Comparison of ENCODE assay signal across 24 cellular contexts in genomic region chr11:67245046-67245445, GRCh38. TPM values are rescaled to one million over a fixed set of nuclear protein-coding genes. Genes with fewer than 3 reads are reported as not detected.
DNase-seq lines count a peak whose midpoint lies in the region; ATAC-seq, FAIRE-seq and TF ChIP-seq lines count a peak whose summit lies in the region.
"Had no signal": no experiment of that assay in that cellular context is flagged by ENCODE, and none has a peak within 500 bp of the region (broad histone marks: within the 10 kb centered on the region; RNA-seq: fewer than 3 reads in every experiment).

No MANE protein-coding gene starts in this region.

- no peak overlapping the region for H3K4me3 Mint-ChIP-seq in activated T-cell treated with anti-CD3 and anti-CD28 coated beads, Interleukin-2, amount 50 U/mL, for 72 hours
- no peak overlapping the region for H3K4me3 Mint-ChIP-seq in activated naive CD8-positive, alpha-beta T cell treated with anti-CD3 and anti-CD28 coated beads for 36 hours
- H3K4me3 Mint-ChIP-seq in neural crest cell: no peak overlapping the region
- H3K4me3 Mint-ChIP-seq: B cell; stimulated activated naive CD8-positive, alpha-beta T cell treated with anti-CD3 and anti-CD28 coated beads, Interleukin-15, amount 100 ng/mL, for 72 hours had no signal

- no peak for TF ChIP-seq CTCF in neural crest cell (conservative IDR thresholded peaks at IDR 0.05)

- no peak for ATAC-seq in activated T-cell treated with anti-CD3 and anti-CD28 coated beads, Interleukin-2, amount 50 U/mL, for 72 hours (replicated peaks in 1 of 2)
- no peak for ATAC-seq in GM19324 (IDR thresholded peaks at IDR 0.05; ENCODE audit: low FRiP score, unreplicated experiment)
- ATAC-seq: gastroesophageal sphincter; left lobe of liver; stimulated activated naive CD8-positive, alpha-beta T cell treated with anti-CD3 and anti-CD28 coated beads, Interleukin-15, amount 100 ng/mL, for 72 hours; T-cell had no signal

- no peaks in the 10 kb centered on the region for H3K27me3 Mint-ChIP-seq in activated T-cell treated with anti-CD3 and anti-CD28 coated beads, Interleukin-2, amount 50 U/mL, for 72 hours (ENCODE audit: low read depth)
- H3K27me3 Mint-ChIP-seq in activated naive CD8-positive, alpha-beta T cell treated with anti-CD3 and anti-CD28 coated beads for 36 hours: no peaks in the 10 kb centered on the region
- no peaks in the 10 kb centered on the region for H3K27me3 Mint-ChIP-seq in neural crest cell (ENCODE audit: low read depth)
- H3K27me3 Mint-ChIP-seq: B cell; stimulated activated naive CD8-positive, alpha-beta T cell treated with anti-CD3 and anti-CD28 coated beads, Interleukin-15, amount 100 ng/mL, for 72 hours; T-cell had no signal

- in situ Hi-C loops in KBM-7 (cut with MboI; ENCODE audit: low pct_unique_long_range_greater_than_20kb, low sequenced_read_pairs): no loop called here

- no peak for TF ChIP-seq POLR2A in GM12891 (IDR thresholded peaks at IDR 0.05; ENCODE audit: low read depth, low read length)

- peaks cover 39% of the 10 kb centered on the region for H3K4me1 Mint-ChIP-seq in activated T-cell treated with anti-CD3 and anti-CD28 coated beads, Interleukin-2, amount 50 U/mL, for 72 hours (ENCODE audit: low read depth)
- peaks cover 27% of the 10 kb centered on the region for H3K4me1 Mint-ChIP-seq in activated naive CD8-positive, alpha-beta T cell treated with anti-CD3 and anti-CD28 coated beads for 36 hours
- peaks cover 27% of the 10 kb centered on the region for H3K4me1 Mint-ChIP-seq in neural crest cell

- peak overlapping the region; percentile 40 for H3K27ac Mint-ChIP-seq in activated T-cell treated with anti-CD3 and anti-CD28 coated beads, Interleukin-2, amount 50 U/mL, for 72 hours
- peak overlapping the region; percentile 22 for H3K27ac Mint-ChIP-seq in activated naive CD8-positive, alpha-beta T cell treated with anti-CD3 and anti-CD28 coated beads for 36 hours
- peak overlapping the region; percentile 9 for H3K27ac Mint-ChIP-seq in neural crest cell (ENCODE audit: unreplicated experiment)
- H3K27ac Mint-ChIP-seq: B cell had no signal

- DNase-seq in activated T-cell treated with anti-CD3 and anti-CD28 coated beads, Interleukin-2, amount 50 U/mL, for 72 hours: no peak
- DNase-seq in activated T-cell treated with anti-CD3 and anti-CD28 coated beads, Interleukin-2, amount 50 U/mL, for 1 hour: no peak
- no peak for DNase-seq in GM12891 (ENCODE audit: insufficient read length, low spot score)
- DNase-seq in activated naive CD8-positive, alpha-beta T cell treated with anti-CD3 and anti-CD28 coated beads for 36 hours: no peak
- DNase-seq in neural crest cell (ENCODE audit: low read depth, low spot score): no peak
- no peak for DNase-seq in KBM-7
- no peak for DNase-seq in islet precursor cell
- DNase-seq: activated CD4-positive, CD25-positive, alpha-beta regulatory T cell treated with anti-CD3 and anti-CD28 coated beads, Interleukin-2, amount 50 U/mL, for 72 hours; COR-L47; DMS79 treated with DMSO at 0.1 percent for 48 hours; dorsolateral prefrontal cortex; hypothalamus; immature natural killer cell; mesendoderm; MM.1S; NCI-H2029; NCI-H774; RPMI8226; stimulated activated naive CD8-positive, alpha-beta T cell treated with anti-CD3 and anti-CD28 coated beads, Interleukin-15, amount 100 ng/mL, for 72 hours; T-cell had no signal

- peaks cover 45 to 66% of the 10 kb centered on the region in 2 donors for H3K36me3 Mint-ChIP-seq in activated T-cell treated with anti-CD3 and anti-CD28 coated beads, Interleukin-2, amount 50 U/mL, for 72 hours (ENCODE audit: insufficient read depth in 2 of 2)
- peaks cover 76% of the 10 kb centered on the region for H3K36me3 Mint-ChIP-seq in activated naive CD8-positive, alpha-beta T cell treated with anti-CD3 and anti-CD28 coated beads for 36 hours
- peaks cover 24% of the 10 kb centered on the region for H3K36me3 Mint-ChIP-seq in neural crest cell (ENCODE audit: low read depth)

- FAIRE-seq in GM12891 (lab: Jason Lieb, UNC): no peak

- no peaks in the 10 kb centered on the region for H3K9me3 Mint-ChIP-seq in activated T-cell treated with anti-CD3 and anti-CD28 coated beads, Interleukin-2, amount 50 U/mL, for 72 hours
- H3K9me3 Mint-ChIP-seq in activated naive CD8-positive, alpha-beta T cell treated with anti-CD3 and anti-CD28 coated beads for 36 hours: no peaks in the 10 kb centered on the region
- H3K9me3 Mint-ChIP-seq in neural crest cell: no peaks in the 10 kb centered on the region
- H3K9me3 Mint-ChIP-seq: immature natural killer cell; stimulated activated naive CD8-positive, alpha-beta T cell treated with anti-CD3 and anti-CD28 coated beads, Interleukin-15, amount 100 ng/mL, for 72 hours; T-cell had no signal

TF ChIP-seq in GM12891, 5 proteins besides CTCF, POLR2A, EP300 and RAD21:
- TF ChIP-seq SPI1 (IDR thresholded peaks at IDR 0.05; ENCODE audit: low read depth, low read length) (no peak), PAX5 (IDR thresholded peaks at IDR 0.05; ENCODE audit: insufficient read depth, low read length, severe bottlenecking) (no peak), TAF1 (IDR thresholded peaks at IDR 0.05; ENCODE audit: low read depth, low read length) (no peak), POLR2AphosphoS5 (IDR thresholded peaks at IDR 0.05; ENCODE audit: low read depth, low read length) (peak; percentile 42; the same call in 1 of the 2 replicates)

RNA-seq across cellular contexts. Expression of gene GRK2, which starts 21.2 kb away (rescaled TPM):
- total RNA-seq in activated T-cell treated with anti-CD3 and anti-CD28 coated beads, Interleukin-2, amount 50 U/mL, for 72 hours: 100 to 1,000 TPM; 379 to 422 TPM
- 101 TPM for polyA plus RNA-seq in GM12891 (2012; ENCODE audit: low read depth, missing spikeins)
- total RNA-seq in activated naive CD8-positive, alpha-beta T cell treated with anti-CD3 and anti-CD28 coated beads for 36 hours: 100 to 1,000 TPM; 211 to 219 TPM
- total RNA-seq in neural crest cell: 51.3 and 55.1 TPM in 2 replicates

RNA-seq across cellular contexts. Expression of gene ANKRD13D, which starts 44.1 kb away (rescaled TPM):
- 10 to 100 TPM; 78.5 to 90.9 TPM for total RNA-seq in activated T-cell treated with anti-CD3 and anti-CD28 coated beads, Interleukin-2, amount 50 U/mL, for 72 hours
- 18.9 TPM for polyA plus RNA-seq in GM12891 (2012; ENCODE audit: low read depth, missing spikeins)
- 10 to 100 TPM; 52.0 to 55.7 TPM for total RNA-seq in activated naive CD8-positive, alpha-beta T cell treated with anti-CD3 and anti-CD28 coated beads for 36 hours
- total RNA-seq in neural crest cell: 58.9 and 71.8 TPM in 2 replicates

RNA-seq across cellular contexts. Expression of gene SSH3, which starts 58.3 kb away (rescaled TPM):
- total RNA-seq in activated T-cell treated with anti-CD3 and anti-CD28 coated beads, Interleukin-2, amount 50 U/mL, for 72 hours: 10 to 100 TPM; 13.3 to 20.3 TPM
- 1.3 TPM for polyA plus RNA-seq in GM12891 (2012; ENCODE audit: low read depth, missing spikeins)
- total RNA-seq in activated naive CD8-positive, alpha-beta T cell treated with anti-CD3 and anti-CD28 coated beads for 36 hours: 1 to 10 TPM; 4.6 to 4.7 TPM
- total RNA-seq in neural crest cell: 3.0 and 3.3 TPM in 2 replicates
